Comparison of ENCODE assay signal across 17 cellular contexts in the genomic region with DNA sequence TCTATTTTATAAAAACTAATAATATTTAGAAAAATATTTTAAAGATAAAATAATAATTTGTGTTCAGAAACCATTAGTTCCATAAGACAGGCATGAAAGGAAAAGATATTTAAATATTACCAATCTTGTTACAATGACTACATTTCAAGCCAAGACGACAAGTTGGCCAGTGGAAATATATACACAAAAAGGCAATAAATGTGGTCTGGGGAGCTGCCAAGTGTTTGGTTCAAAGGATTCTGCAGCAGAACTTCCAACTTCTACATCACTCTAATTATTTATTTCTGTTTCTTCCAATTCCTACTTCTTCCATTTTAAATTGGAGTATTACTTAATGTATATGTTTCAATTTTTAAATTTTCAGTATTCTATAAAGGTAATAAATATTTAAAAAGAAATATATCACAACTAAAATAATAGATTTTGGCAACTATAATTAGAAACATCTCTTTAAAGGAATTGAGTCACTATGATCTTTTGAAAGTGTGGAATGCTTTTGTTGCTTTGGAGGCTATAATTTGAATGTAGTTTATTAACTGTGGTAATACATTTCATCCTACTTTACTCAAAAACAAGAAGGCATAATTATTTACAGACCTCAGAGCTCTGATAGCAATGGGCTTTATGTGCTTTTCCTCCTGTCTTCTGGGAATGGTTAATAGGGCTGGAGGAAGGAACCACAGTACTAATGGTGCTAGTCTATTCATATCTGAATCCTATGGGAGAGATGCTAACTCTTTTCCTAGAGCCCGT.
DNase-seq lines count a peak whose midpoint lies in the region; ATAC-seq and TF ChIP-seq lines count a peak whose summit lies in the region.
"Had no signal": no experiment of that assay in that cellular context is flagged by ENCODE, and none has a peak within 500 bp of the region (broad histone marks: within the 10 kb centered on the region; RNA-seq: fewer than 3 reads in every experiment).

No MANE protein-coding gene starts in this region.

- DNase-seq in H4 (ENCODE audit: low spot score) (peak; percentile 13), SJCRH30 (peak; percentile 4 to 12), fibroblast of mammary gland (ENCODE audit: low read depth) (peak; percentile 82), smooth muscle cell (lab: John Stamatoyannopoulos, UW; ENCODE audit: unreplicated experiment) (no peak), ecto neural progenitor cell (ENCODE audit: low spot score) (no peak), left lung (no peak), GM19240 (ENCODE audit: insufficient read length, low spot score) (no peak)
- DNase-seq: activated CD4-positive, alpha-beta T cell treated with anti-CD3 and anti-CD28 coated beads, Interleukin-2, amount 50 U/mL, for 48 hours; activated effector memory CD4-positive, alpha-beta T cell treated with Interleukin-2 at 50 U/mL for 16 hours; central memory CD4-positive, alpha-beta T cell; NCI-H1092 treated with DMSO at 0.1 percent for 48 hours; NCI-H345; stomach had no signal

- H3K79me2 ChIP-seq in smooth muscle cell (ENCODE audit: low read depth): no peaks in the 10 kb centered on the region

- H3K27me3 ChIP-seq in SJCRH30 (no peaks in the 10 kb centered on the region), smooth muscle cell (ENCODE audit: low read depth) (no peaks in the 10 kb centered on the region), left lung (no peaks in the 10 kb centered on the region)
- H3K27me3 ChIP-seq: neural progenitor cell, stomach had no signal

- no peak for TF ChIP-seq CTCF in fibroblast of mammary gland (conservative IDR thresholded peaks at IDR 0.05; ENCODE audit: control insufficient read depth, insufficient read depth, low read depth, low read length)
- no peak for TF ChIP-seq CTCF in smooth muscle cell (IDR thresholded peaks at IDR 0.05; ENCODE audit: borderline replicate concordance, insufficient read depth, poor library complexity, severe bottlenecking)
- no peak for TF ChIP-seq CTCF in left lung (IDR thresholded peaks at IDR 0.05)

- H3K4me1 ChIP-seq in SJCRH30 (no peaks in the 10 kb centered on the region), smooth muscle cell (ENCODE audit: low read depth) (no peaks in the 10 kb centered on the region), left lung (peaks cover 0 to 10% of the 10 kb centered on the region in 2 donors)
- H3K4me1 ChIP-seq: HAP-1, neural progenitor cell had no signal

- H3K9me3 ChIP-seq in SJCRH30 (replicated peaks) (no peaks in the 10 kb centered on the region), smooth muscle cell (replicated peaks; ENCODE audit: low read depth) (no peaks in the 10 kb centered on the region), left lung (no peaks in the 10 kb centered on the region)
- H3K9me3 ChIP-seq: HAP-1, stomach had no signal

- H3K4me3 ChIP-seq in SJCRH30 (no peak overlapping the region), fibroblast of mammary gland (ENCODE audit: control insufficient read depth, low read depth, low read length) (no peak overlapping the region), smooth muscle cell (no peak overlapping the region), left lung (no peak overlapping the region)
- H3K4me3 ChIP-seq: HAP-1, lung, neural progenitor cell, stomach had no signal

- no peak overlapping the region for H2AFZ ChIP-seq in smooth muscle cell (ENCODE audit: low read depth)
- H2AFZ ChIP-seq: neural progenitor cell had no signal

- no peaks in the 10 kb centered on the region for H4K20me1 ChIP-seq in smooth muscle cell (ENCODE audit: low read depth)

- H3K36me3 ChIP-seq in SJCRH30 (no peaks in the 10 kb centered on the region), smooth muscle cell (ENCODE audit: low read depth) (no peaks in the 10 kb centered on the region), left lung (peaks cover 0 to 4% of the 10 kb centered on the region in 2 donors)
- H3K36me3 ChIP-seq: HAP-1, neural progenitor cell had no signal

- H3F3A ChIP-seq in smooth muscle cell (ENCODE audit: low read depth): no peaks in the 10 kb centered on the region

- ATAC-seq in left lung: no peak
- ATAC-seq: Panc1 had no signal

- WGBS in smooth muscle cell (ENCODE audit: low lambda C conversion rate): 46% methylated on average over 2 of the region's 2 CpGs

- H3K9ac ChIP-seq in smooth muscle cell (ENCODE audit: low read depth): no peak overlapping the region
- H3K9ac ChIP-seq: neural progenitor cell had no signal

- intact Hi-C loops in left lung (cut with DNase I): no loop called here

- H3K4me2 ChIP-seq in smooth muscle cell: peak overlapping the region; percentile 19
- H3K4me2 ChIP-seq: neural progenitor cell had no signal

- no peak overlapping the region for H3K27ac ChIP-seq in SJCRH30
- peak overlapping the region; percentile 4 for H3K27ac ChIP-seq in smooth muscle cell (ENCODE audit: low read depth)
- H3K27ac ChIP-seq in left lung: no peak overlapping the region
- H3K27ac ChIP-seq: neural progenitor cell, stomach had no signal

Comparison
In these comparisons a context has a peak if more than half of its experiments do, and no peak if none do; other contexts are left out.
1. DNase-seq: peak in H4 (single experiment), SJCRH30 (2 of 2) and fibroblast of mammary gland (single experiment); none in smooth muscle cell (single experiment), ecto neural progenitor cell (single experiment), left lung (0 of 2) and GM19240 (single experiment).